1 cellular context compared by ENCODE assay signal in the genomic region with DNA sequence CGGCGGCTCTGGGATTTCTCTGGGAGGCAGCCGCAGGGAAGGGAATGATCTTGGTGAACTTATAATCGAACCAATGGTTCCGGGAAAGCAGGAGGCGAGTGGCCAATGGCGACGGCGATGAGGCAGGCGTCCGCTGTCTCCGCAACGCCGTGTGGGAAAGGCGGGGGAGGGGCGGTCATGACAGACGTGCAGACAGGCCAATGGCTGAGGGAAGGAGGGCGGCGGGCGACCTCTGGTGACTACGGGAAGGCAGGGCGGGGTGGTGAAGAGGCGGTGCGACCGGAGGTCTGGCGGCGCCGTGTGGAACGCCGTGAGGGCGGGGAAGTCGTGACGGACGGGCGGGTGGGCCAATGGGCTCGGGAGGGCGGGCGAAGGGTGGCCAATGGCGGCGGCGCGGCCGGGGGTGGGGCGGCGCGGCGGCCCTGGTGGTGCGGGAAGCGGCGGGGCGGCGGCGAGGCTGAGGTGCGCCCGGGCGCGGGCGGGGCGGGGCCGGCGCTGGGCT.
TF ChIP-seq lines count a peak whose summit lies in the region.

A gene with protein sequence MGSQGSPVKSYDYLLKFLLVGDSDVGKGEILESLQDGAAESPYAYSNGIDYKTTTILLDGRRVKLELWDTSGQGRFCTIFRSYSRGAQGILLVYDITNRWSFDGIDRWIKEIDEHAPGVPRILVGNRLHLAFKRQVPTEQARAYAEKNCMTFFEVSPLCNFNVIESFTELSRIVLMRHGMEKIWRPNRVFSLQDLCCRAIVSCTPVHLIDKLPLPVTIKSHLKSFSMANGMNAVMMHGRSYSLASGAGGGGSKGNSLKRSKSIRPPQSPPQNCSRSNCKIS (plus strand): TSS at position 409 of the 502 bp plus-strand sequence. CDS start 226 bp downstream, outside the sequence.

TF ChIP-seq in K562, 482 proteins besides CTCF, POLR2A, EP300 and RAD21 (continued from another document and continues in another):
- TF ChIP-seq, protein P1, sequence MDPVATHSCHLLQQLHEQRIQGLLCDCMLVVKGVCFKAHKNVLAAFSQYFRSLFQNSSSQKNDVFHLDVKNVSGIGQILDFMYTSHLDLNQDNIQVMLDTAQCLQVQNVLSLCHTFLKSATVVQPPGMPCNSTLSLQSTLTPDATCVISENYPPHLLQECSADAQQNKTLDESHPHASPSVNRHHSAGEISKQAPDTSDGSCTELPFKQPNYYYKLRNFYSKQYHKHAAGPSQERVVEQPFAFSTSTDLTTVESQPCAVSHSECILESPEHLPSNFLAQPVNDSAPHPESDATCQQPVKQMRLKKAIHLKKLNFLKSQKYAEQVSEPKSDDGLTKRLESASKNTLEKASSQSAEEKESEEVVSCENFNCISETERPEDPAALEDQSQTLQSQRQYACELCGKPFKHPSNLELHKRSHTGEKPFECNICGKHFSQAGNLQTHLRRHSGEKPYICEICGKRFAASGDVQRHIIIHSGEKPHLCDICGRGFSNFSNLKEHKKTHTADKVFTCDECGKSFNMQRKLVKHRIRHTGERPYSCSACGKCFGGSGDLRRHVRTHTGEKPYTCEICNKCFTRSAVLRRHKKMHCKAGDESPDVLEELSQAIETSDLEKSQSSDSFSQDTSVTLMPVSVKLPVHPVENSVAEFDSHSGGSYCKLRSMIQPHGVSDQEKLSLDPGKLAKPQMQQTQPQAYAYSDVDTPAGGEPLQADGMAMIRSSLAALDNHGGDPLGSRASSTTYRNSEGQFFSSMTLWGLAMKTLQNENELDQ (CRISPR knock-in tag; IDR thresholded peaks at IDR 0.05; ENCODE audit: borderline replicate concordance) = no peak
- TF ChIP-seq SAP30 (IDR thresholded peaks at IDR 0.05; ENCODE audit: borderline replicate concordance, insufficient read depth, low read depth, low read length, poor library complexity, severe bottlenecking) (no peak), HNRNPLL (IDR thresholded peaks at IDR 0.05; ENCODE audit: low read depth, low read length, poor library complexity, severe bottlenecking) (peak; percentile 83), FOXK2 (conservative IDR thresholded peaks at IDR 0.05 in 1 of 2, IDR thresholded peaks at IDR 0.05 in 1 of 2; ENCODE audit: low read depth in 2 of 2) (0 out of 4 replicates have a peak, but pooled peaks of 1 of the 2 experiments have one; percentile 11), KLF1 (tag; IDR thresholded peaks at IDR 0.05) (no peak), ZSCAN29 (IDR thresholded peaks at IDR 0.05) (no peak), MTA2 (IDR thresholded peaks at IDR 0.05; ENCODE audit: low read depth) (no peak), ZNF589 (CRISPR knock-in tag; IDR thresholded peaks at IDR 0.05; ENCODE audit: low read depth) (no peak), EP400 (IDR thresholded peaks at IDR 0.05) (peak; percentile 75; the same call in 1 of the 2 replicates), POLR2B (IDR thresholded peaks at IDR 0.05; ENCODE audit: low read depth, partially characterized antibody) (peak; percentile 19), SMAD2 (IDR thresholded peaks at IDR 0.05; ENCODE audit: low read depth, low read length) (no peak), SREBF1 (IDR thresholded peaks at IDR 0.05; ENCODE audit: borderline replicate concordance, low read depth, low read length) (peak; percentile 96), DPF2 (IDR thresholded peaks at IDR 0.05) (0 out of 2 replicates have a peak, but pooled peaks have one; percentile 18), GTF2E2 (tag; IDR thresholded peaks at IDR 0.05) (no peak), RBM15 (IDR thresholded peaks at IDR 0.05; ENCODE audit: insufficient read depth, low read length) (no peak), SMARCB1 (IDR thresholded peaks at IDR 0.05; ENCODE audit: insufficient read length, low read depth) (no peak), OTX1 (CRISPR knock-in tag; IDR thresholded peaks at IDR 0.05) (no peak), ARID2 (IDR thresholded peaks at IDR 0.05) (no peak), MAZ (CRISPR knock-in tag; conservative IDR thresholded peaks at IDR 0.05 in 1 of 2, IDR thresholded peaks at IDR 0.05 in 1 of 2) (peak; percentile 43 to 54; a peak in 2 of 4 replicates), TOE1 (IDR thresholded peaks at IDR 0.05; ENCODE audit: borderline replicate concordance) (peak; percentile 38; the same call in 1 of the 2 replicates), TOE1 (CRISPR knock-in tag; IDR thresholded peaks at IDR 0.05; ENCODE audit: borderline replicate concordance, low read depth) (no peak), IRF2 (CRISPR knock-in tag; IDR thresholded peaks at IDR 0.05) (no peak), SP1 (CRISPR knock-in tag; IDR thresholded peaks at IDR 0.05) (peak; percentile 87), CXXC5 (CRISPR knock-in tag; IDR thresholded peaks at IDR 0.05) (peak; percentile 89), SMARCA4 (IDR thresholded peaks at IDR 0.05) (no peak), HDGF (IDR thresholded peaks at IDR 0.05) (no peak), PHF21A (IDR thresholded peaks at IDR 0.05; ENCODE audit: borderline replicate concordance, low read depth) (no peak), SUPT5H (IDR thresholded peaks at IDR 0.05) (no peak; the same call in none of the 2 replicates), NFYB (IDR thresholded peaks at IDR 0.05; ENCODE audit: extremely low read depth, insufficient read length) (peak; percentile 92), FOS (IDR thresholded peaks at IDR 0.05; ENCODE audit: extremely low read depth, insufficient read length) (peak; percentile 93), EGR1 (conservative IDR thresholded peaks at IDR 0.05) (peak; percentile 93), NEUROD1 (IDR thresholded peaks at IDR 0.05; ENCODE audit: borderline replicate concordance, low read depth, low read length, partially characterized antibody) (peak; percentile 83), CREM (IDR thresholded peaks at IDR 0.05; ENCODE audit: low read depth) (peak; percentile 86), ARNT (IDR thresholded peaks at IDR 0.05) (no peak), HCFC1 (IDR thresholded peaks at IDR 0.05; ENCODE audit: low read depth, low read length) (peak; percentile 44; the same call in 1 of the 2 replicates), ASH1L (IDR thresholded peaks at IDR 0.05; ENCODE audit: borderline replicate concordance, low read depth, partially characterized antibody) (peak; percentile 82), SMAD4 (CRISPR knock-in tag; conservative IDR thresholded peaks at IDR 0.05) (no peak), ZKSCAN3 (CRISPR knock-in tag; IDR thresholded peaks at IDR 0.05) (no peak), BDP1 (IDR thresholded peaks at IDR 0.05; ENCODE audit: insufficient read depth, insufficient read length) (no peak), ZBTB7A (IDR thresholded peaks at IDR 0.05; ENCODE audit: borderline replicate concordance, control insufficient read depth, low read depth, low read length) (peak; percentile 29; the same call in 1 of the 2 replicates), MBD2 (IDR thresholded peaks at IDR 0.05; ENCODE audit: borderline replicate concordance, low read depth) (peak; percentile 93), ZNF780A (CRISPR knock-in tag; IDR thresholded peaks at IDR 0.05) (no peak), RFX5 (IDR thresholded peaks at IDR 0.05; ENCODE audit: low read depth, low read length) (peak; percentile 75; the same call in 1 of the 2 replicates), MEIS2 (IDR thresholded peaks at IDR 0.05; ENCODE audit: partially characterized antibody) (peak; percentile 31), CHD2 (IDR thresholded peaks at IDR 0.05; ENCODE audit: low read depth, low read length) (peak; percentile 87), ZNF584 (CRISPR knock-in tag; IDR thresholded peaks at IDR 0.05; ENCODE audit: low read depth) (no peak)
- TF ChIP-seq, protein P2, sequence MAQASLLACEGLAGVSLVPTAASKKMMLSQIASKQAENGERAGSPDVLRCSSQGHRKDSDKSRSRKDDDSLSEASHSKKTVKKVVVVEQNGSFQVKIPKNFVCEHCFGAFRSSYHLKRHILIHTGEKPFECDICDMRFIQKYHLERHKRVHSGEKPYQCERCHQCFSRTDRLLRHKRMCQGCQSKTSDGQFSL (CRISPR knock-in tag; IDR thresholded peaks at IDR 0.05) = no peak
- TF ChIP-seq, protein P2 (tag; IDR thresholded peaks at IDR 0.05) = no peak
- TF ChIP-seq, protein P3, sequence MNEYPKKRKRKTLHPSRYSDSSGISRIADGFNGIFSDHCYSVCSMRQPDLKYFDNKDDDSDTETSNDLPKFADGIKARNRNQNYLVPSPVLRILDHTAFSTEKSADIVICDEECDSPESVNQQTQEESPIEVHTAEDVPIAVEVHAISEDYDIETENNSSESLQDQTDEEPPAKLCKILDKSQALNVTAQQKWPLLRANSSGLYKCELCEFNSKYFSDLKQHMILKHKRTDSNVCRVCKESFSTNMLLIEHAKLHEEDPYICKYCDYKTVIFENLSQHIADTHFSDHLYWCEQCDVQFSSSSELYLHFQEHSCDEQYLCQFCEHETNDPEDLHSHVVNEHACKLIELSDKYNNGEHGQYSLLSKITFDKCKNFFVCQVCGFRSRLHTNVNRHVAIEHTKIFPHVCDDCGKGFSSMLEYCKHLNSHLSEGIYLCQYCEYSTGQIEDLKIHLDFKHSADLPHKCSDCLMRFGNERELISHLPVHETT (CRISPR knock-in tag; conservative IDR thresholded peaks at IDR 0.05 in 1 of 2, IDR thresholded peaks at IDR 0.05 in 1 of 2) = peak in 1 of 2 experiments; percentile 93; a peak in 2 of 4 replicates
- TF ChIP-seq, protein P4, sequence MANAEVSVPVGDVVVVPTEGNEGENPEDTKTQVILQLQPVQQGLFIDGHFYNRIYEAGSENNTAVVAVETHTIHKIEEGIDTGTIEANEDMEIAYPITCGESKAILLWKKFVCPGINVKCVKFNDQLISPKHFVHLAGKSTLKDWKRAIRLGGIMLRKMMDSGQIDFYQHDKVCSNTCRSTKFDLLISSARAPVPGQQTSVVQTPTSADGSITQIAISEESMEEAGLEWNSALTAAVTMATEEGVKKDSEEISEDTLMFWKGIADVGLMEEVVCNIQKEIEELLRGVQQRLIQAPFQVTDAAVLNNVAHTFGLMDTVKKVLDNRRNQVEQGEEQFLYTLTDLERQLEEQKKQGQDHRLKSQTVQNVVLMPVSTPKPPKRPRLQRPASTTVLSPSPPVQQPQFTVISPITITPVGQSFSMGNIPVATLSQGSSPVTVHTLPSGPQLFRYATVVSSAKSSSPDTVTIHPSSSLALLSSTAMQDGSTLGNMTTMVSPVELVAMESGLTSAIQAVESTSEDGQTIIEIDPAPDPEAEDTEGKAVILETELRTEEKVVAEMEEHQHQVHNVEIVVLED (CRISPR knock-in tag; IDR thresholded peaks at IDR 0.05) = peak; percentile 44; the same call in 1 of the 2 replicates
- TF ChIP-seq, protein P5, sequence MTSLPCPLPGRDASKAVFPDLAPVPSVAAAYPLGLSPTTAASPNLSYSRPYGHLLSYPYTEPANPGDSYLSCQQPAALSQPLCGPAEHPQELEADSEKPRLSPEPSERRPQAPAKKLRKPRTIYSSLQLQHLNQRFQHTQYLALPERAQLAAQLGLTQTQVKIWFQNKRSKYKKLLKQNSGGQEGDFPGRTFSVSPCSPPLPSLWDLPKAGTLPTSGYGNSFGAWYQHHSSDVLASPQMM (CRISPR knock-in tag; IDR thresholded peaks at IDR 0.05) = no peak
- TF ChIP-seq, protein P6, sequence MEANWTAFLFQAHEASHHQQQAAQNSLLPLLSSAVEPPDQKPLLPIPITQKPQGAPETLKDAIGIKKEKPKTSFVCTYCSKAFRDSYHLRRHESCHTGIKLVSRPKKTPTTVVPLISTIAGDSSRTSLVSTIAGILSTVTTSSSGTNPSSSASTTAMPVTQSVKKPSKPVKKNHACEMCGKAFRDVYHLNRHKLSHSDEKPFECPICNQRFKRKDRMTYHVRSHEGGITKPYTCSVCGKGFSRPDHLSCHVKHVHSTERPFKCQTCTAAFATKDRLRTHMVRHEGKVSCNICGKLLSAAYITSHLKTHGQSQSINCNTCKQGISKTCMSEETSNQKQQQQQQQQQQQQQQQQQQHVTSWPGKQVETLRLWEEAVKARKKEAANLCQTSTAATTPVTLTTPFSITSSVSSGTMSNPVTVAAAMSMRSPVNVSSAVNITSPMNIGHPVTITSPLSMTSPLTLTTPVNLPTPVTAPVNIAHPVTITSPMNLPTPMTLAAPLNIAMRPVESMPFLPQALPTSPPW (CRISPR knock-in tag; IDR thresholded peaks at IDR 0.05) = peak; percentile 88
- TF ChIP-seq, protein P7, sequence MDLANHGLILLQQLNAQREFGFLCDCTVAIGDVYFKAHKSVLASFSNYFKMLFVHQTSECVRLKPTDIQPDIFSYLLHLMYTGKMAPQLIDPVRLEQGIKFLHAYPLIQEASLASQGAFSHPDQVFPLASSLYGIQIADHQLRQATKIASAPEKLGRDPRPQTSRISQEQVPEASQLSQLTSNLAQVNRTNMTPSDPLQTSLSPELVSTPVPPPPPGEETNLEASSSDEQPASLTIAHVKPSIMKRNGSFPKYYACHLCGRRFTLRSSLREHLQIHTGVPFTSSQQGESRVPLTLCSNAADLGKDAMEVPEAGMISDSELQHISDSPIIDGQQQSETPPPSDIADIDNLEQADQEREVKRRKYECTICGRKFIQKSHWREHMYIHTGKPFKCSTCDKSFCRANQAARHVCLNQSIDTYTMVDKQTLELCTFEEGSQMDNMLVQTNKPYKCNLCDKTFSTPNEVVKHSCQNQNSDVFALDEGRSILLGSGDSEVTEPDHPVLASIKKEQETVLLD (IDR thresholded peaks at IDR 0.05) = peak; percentile 54; the same call in 1 of the 2 replicates
- TF ChIP-seq, protein P8, sequence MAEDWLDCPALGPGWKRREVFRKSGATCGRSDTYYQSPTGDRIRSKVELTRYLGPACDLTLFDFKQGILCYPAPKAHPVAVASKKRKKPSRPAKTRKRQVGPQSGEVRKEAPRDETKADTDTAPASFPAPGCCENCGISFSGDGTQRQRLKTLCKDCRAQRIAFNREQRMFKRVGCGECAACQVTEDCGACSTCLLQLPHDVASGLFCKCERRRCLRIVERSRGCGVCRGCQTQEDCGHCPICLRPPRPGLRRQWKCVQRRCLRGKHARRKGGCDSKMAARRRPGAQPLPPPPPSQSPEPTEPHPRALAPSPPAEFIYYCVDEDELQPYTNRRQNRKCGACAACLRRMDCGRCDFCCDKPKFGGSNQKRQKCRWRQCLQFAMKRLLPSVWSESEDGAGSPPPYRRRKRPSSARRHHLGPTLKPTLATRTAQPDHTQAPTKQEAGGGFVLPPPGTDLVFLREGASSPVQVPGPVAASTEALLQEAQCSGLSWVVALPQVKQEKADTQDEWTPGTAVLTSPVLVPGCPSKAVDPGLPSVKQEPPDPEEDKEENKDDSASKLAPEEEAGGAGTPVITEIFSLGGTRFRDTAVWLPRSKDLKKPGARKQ (CRISPR knock-in tag; IDR thresholded peaks at IDR 0.05) = no peak
- TF ChIP-seq, protein P9, sequence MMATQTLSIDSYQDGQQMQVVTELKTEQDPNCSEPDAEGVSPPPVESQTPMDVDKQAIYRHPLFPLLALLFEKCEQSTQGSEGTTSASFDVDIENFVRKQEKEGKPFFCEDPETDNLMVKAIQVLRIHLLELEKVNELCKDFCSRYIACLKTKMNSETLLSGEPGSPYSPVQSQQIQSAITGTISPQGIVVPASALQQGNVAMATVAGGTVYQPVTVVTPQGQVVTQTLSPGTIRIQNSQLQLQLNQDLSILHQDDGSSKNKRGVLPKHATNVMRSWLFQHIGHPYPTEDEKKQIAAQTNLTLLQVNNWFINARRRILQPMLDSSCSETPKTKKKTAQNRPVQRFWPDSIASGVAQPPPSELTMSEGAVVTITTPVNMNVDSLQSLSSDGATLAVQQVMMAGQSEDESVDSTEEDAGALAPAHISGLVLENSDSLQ (IDR thresholded peaks at IDR 0.05) = peak; percentile 100
